ENCODE assay signal across 8 cellular contexts in genomic region chr17:42937712-42938596, GRCh38. TPM values are rescaled to one million over a fixed set of nuclear protein-coding genes. Genes with fewer than 3 reads are reported as not detected.
DNase-seq lines count a peak whose midpoint lies in the region; ATAC-seq, FAIRE-seq and TF ChIP-seq lines count a peak whose summit lies in the region.

No MANE protein-coding gene starts in this region.

- DNase-seq in Ammon's horn (ENCODE audit: low spot score) (peak; percentile 71), GM19238 (ENCODE audit: insufficient read length, low spot score) (peak; percentile 16), NCI-H446 (lab: John Stamatoyannopoulos, UW) (peak; percentile 27 to 65), foreskin melanocyte (peak; percentile 51), pancreas (peak in 3 of 6 donors; percentile 24 to 57 (median 35))
- DNase-seq in activated CD8-positive, alpha-beta T cell treated with anti-CD3 and anti-CD28 coated beads for 36 hours, result peak; percentile 53

- H3K27me3 ChIP-seq in pancreas, result no peaks in the 10 kb centered on the region

- H3K27me3 Mint-ChIP-seq in activated CD8-positive, alpha-beta T cell treated with anti-CD3 and anti-CD28 coated beads for 36 hours, result peaks cover 4% of the 10 kb centered on the region

- TF ChIP-seq CTCF in activated CD8-positive, alpha-beta T cell treated with anti-CD3 and anti-CD28 coated beads for 36 hours (IDR thresholded peaks at IDR 0.05), result peak; percentile 60
- peak; percentile 12 to 43 (median 37) for TF ChIP-seq CTCF in pancreas (IDR thresholded peaks at IDR 0.05)

- CTCF ChIA-PET in activated CD8-positive, alpha-beta T cell treated with anti-CD3 and anti-CD28 coated beads for 36 hours (lab: Charles Lee), result interaction anchor here (0.5 to 2.4 kb wide), 13 partner anchors 9 to 227 kb away, joined by 3 to 11 read pairs (median 3); partner anchors contain the start of genes AOC2 and BECN1

- H3K4me1 Mint-ChIP-seq in activated CD8-positive, alpha-beta T cell treated with anti-CD3 and anti-CD28 coated beads for 36 hours (ENCODE audit: low read depth), result no peaks in the 10 kb centered on the region

- 21 to 26% methylated on average over 9 of the region's 9 CpGs for WGBS in pancreas, 2 donors

- ATAC-seq in activated CD8-positive, alpha-beta T cell treated with anti-CD3 and anti-CD28 coated beads for 36 hours, result peak; percentile 60
- ATAC-seq in pancreas (peak; percentile 60 to 94 (median 87)), HG03097 (IDR thresholded peaks at IDR 0.05; ENCODE audit: low FRiP score, unreplicated experiment) (no peak), GM18498 (IDR thresholded peaks at IDR 0.05; ENCODE audit: unreplicated experiment) (no peak)

- H3K4me3 Mint-ChIP-seq in activated CD8-positive, alpha-beta T cell treated with anti-CD3 and anti-CD28 coated beads for 36 hours, result no peak overlapping the region

- no peaks in the 10 kb centered on the region for H3K9me3 Mint-ChIP-seq in activated CD8-positive, alpha-beta T cell treated with anti-CD3 and anti-CD28 coated beads for 36 hours

- H3K27ac Mint-ChIP-seq in activated CD8-positive, alpha-beta T cell treated with anti-CD3 and anti-CD28 coated beads for 36 hours, result no peak overlapping the region

- POLR2A ChIA-PET in activated CD8-positive, alpha-beta T cell treated with anti-CD3 and anti-CD28 coated beads for 36 hours (lab: Charles Lee), result no interaction called here

- no peak overlapping the region for H3K4me3 ChIP-seq in pancreas

- no peaks in the 10 kb centered on the region for H3K36me3 ChIP-seq in pancreas

- H3K4me1 ChIP-seq in pancreas, result no peaks in the 10 kb centered on the region

- H3K36me3 Mint-ChIP-seq in activated CD8-positive, alpha-beta T cell treated with anti-CD3 and anti-CD28 coated beads for 36 hours (ENCODE audit: low read depth), result no peaks in the 10 kb centered on the region

- intact Hi-C loops in activated CD8-positive, alpha-beta T cell treated with anti-CD3 and anti-CD28 coated beads for 36 hours (cut with micrococcal nuclease), result loop anchor here (10.0 kb wide), 1 partner anchor 213 kb away; no protein-coding TSS in a partner anchor
- intact Hi-C loops in pancreas (cut with DNase I), result loop anchor here in 1 of 3 donors (5.0 to 10.0 kb wide), 2 partner anchors 91 to 223 kb away; no protein-coding TSS in a partner anchor

- H3K27ac ChIP-seq in pancreas, result peak overlapping the region in 2 of 4 donors; percentile 33 to 37

- H3K9me3 ChIP-seq in pancreas, result no peaks in the 10 kb centered on the region

- FAIRE-seq in pancreas (lab: Jason Lieb, UNC), result no peak

RNA-seq across cellular contexts. Expression of gene AARSD1, which starts 26.3 kb away (rescaled TPM):
- 10 to 100 TPM; 54.3 to 57.5 TPM for total RNA-seq in activated CD8-positive, alpha-beta T cell treated with anti-CD3 and anti-CD28 coated beads for 36 hours
- total RNA-seq in pancreas, result 10 to 100 TPM; 20.4 to 31.5 (median 25.1) TPM
- 10 to 100 TPM; 75.3 to 89.1 TPM for polyA plus RNA-seq in pancreas

RNA-seq across cellular contexts. Expression of gene G6PC1, which starts 37.4 kb away (rescaled TPM):
- not detected for total RNA-seq in activated CD8-positive, alpha-beta T cell treated with anti-CD3 and anti-CD28 coated beads for 36 hours
- under 1 TPM in 4 of 6 donors, not detected in 2; 0.17 to 0.72 (median 0.23) TPM for total RNA-seq in pancreas
- polyA plus RNA-seq in pancreas, result under 1 TPM; 0.08 to 0.42 TPM

RNA-seq across cellular contexts. Expression of gene PTGES3L, which starts 41.9 kb away (rescaled TPM):
- total RNA-seq in activated CD8-positive, alpha-beta T cell treated with anti-CD3 and anti-CD28 coated beads for 36 hours, result 1 to 10 TPM; 2.2 to 2.8 TPM
- under 1 TPM; 0.12 to 0.41 (median 0.23) TPM for total RNA-seq in pancreas
- 1 to 10 TPM in 1 of 2 donors, under 1 TPM in 1; 0.53 to 1.0 TPM for polyA plus RNA-seq in pancreas

RNA-seq across cellular contexts. Expression of gene RUNDC1, which starts 42.4 kb away (rescaled TPM):
- 10 to 100 TPM; 16.1 to 17.0 TPM for total RNA-seq in activated CD8-positive, alpha-beta T cell treated with anti-CD3 and anti-CD28 coated beads for 36 hours
- 10 to 100 TPM in 1 of 6 donors, 1 to 10 TPM in 5; 6.3 to 12.1 (median 7.9) TPM for total RNA-seq in pancreas
- polyA plus RNA-seq in pancreas, result 1 to 10 TPM; 9.1 to 9.6 TPM

Comparison
In these comparisons a context has a peak if more than half of its experiments do, and no peak if none do; other contexts are left out.
1. ATAC-seq: peak in activated CD8-positive, alpha-beta T cell treated with anti-CD3 and anti-CD28 coated beads for 36 hours (single experiment) and pancreas (4 of 4); none in HG03097 (single experiment) and GM18498 (single experiment).